24 cellular contexts compared by ENCODE assay signal in genomic region chr10:124544711-124545110, GRCh38.
DNase-seq lines count a peak whose midpoint lies in the region; ATAC-seq and TF ChIP-seq lines count a peak whose summit lies in the region.
"Had no signal": no experiment of that assay in that cellular context is flagged by ENCODE, and none has a peak within 500 bp of the region (broad histone marks: within the 10 kb centered on the region; RNA-seq: fewer than 3 reads in every experiment).

No MANE protein-coding gene starts in this region.

- ATAC-seq in naive B cell (ENCODE audit: low read depth in 2 of 2) (peak; percentile 9 to 11), HG03378 (IDR thresholded peaks at IDR 0.05; ENCODE audit: unreplicated experiment) (no peak)

- H3K27ac ChIP-seq in SU-DHL-6 (ENCODE audit: low read depth, low read length) (peak overlapping the region; percentile 98), prostate gland (no peak overlapping the region)
- H3K27ac ChIP-seq: ascending aorta, neutrophil, SJCRH30 had no signal

- H3F3A ChIP-seq in SU-DHL-6 (ENCODE audit: insufficient read depth): peaks cover 81% of the 10 kb centered on the region

- H3K27ac Mint-ChIP-seq in IgD-negative memory B cell (peak overlapping the region; percentile 80 to 97 (median 88)), naive B cell (peak overlapping the region; percentile 66 to 96 (median 94))
- H3K27ac Mint-ChIP-seq: activated naive CD4-positive, alpha-beta T cell treated with anti-CD3 and anti-CD28 coated beads, Interleukin-2, amount 50 U/mL, for 24 hours; activated T-helper 1 cell treated with anti-CD3 and anti-CD28 coated beads, Interleukin-12 subunit alpha, Interleukin-12 subunit beta, Interleukin-2, Interleukin-4 antibody, amounts not matched to agents 30 ng/mL and 10 ng/mL and 1 ng/mL, durations not matched to agents 14 hours and 24 hours and 36 hours had no signal

- WGBS in prostate gland: 87% methylated on average over 14 of the region's 16 CpGs

- H3K4me3 Mint-ChIP-seq in IgD-negative memory B cell: peak overlapping the region; percentile 81 to 95 (median 90)
- peak overlapping the region; percentile 63 to 89 (median 78) for H3K4me3 Mint-ChIP-seq in naive B cell
- H3K4me3 Mint-ChIP-seq: activated naive CD4-positive, alpha-beta T cell treated with anti-CD3 and anti-CD28 coated beads, Interleukin-2, amount 50 U/mL, for 24 hours; activated T-helper 1 cell treated with anti-CD3 and anti-CD28 coated beads, Interleukin-12 subunit alpha, Interleukin-12 subunit beta, Interleukin-2, Interleukin-4 antibody, amounts not matched to agents 30 ng/mL and 10 ng/mL and 1 ng/mL, durations not matched to agents 14 hours and 24 hours and 36 hours; CD14-positive monocyte had no signal

- CTCF ChIA-PET in GM10248 (lab: Yijun Ruan, JAX): interaction anchor here (1.1 to 3.0 kb wide), 2 partner anchors 155 to 196 kb away, joined by 3 to 10 read pairs; no protein-coding TSS in a partner anchor

- H3K4me1 ChIP-seq in prostate gland (replicated peaks): no peaks in the 10 kb centered on the region
- H3K4me1 ChIP-seq: SJCRH30 had no signal

- peak overlapping the region; percentile 3 for H3K4me3 ChIP-seq in SU-DHL-6 (ENCODE audit: insufficient read depth, low read length, poor library complexity, severe bottlenecking)
- no peak overlapping the region for H3K4me3 ChIP-seq in prostate gland
- H3K4me3 ChIP-seq: ascending aorta, lung, Peyer's patch, SJCRH30 had no signal

- no peaks in the 10 kb centered on the region for H3K9me2 ChIP-seq in SU-DHL-6 (replicated peaks; ENCODE audit: insufficient read depth, low read length)

- peak overlapping the region; percentile 77 for H3K9ac ChIP-seq in SU-DHL-6 (ENCODE audit: low read length)

- H3K36me3 ChIP-seq in SU-DHL-6 (ENCODE audit: low read length): no peaks in the 10 kb centered on the region
- no peaks in the 10 kb centered on the region for H3K36me3 ChIP-seq in prostate gland
- H3K36me3 ChIP-seq: ascending aorta, neutrophil, Peyer's patch, SJCRH30 had no signal

- H3K27me3 Mint-ChIP-seq in IgD-negative memory B cell (no peaks in the 10 kb centered on the region), naive B cell (no peaks in the 10 kb centered on the region)
- H3K27me3 Mint-ChIP-seq: activated naive CD4-positive, alpha-beta T cell treated with anti-CD3 and anti-CD28 coated beads, Interleukin-2, amount 50 U/mL, for 24 hours had no signal

- H3K4me1 Mint-ChIP-seq in IgD-negative memory B cell: peaks cover 35 to 58% (median 37%) of the 10 kb centered on the region in 3 donors
- peaks cover 42 to 96% (median 91%) of the 10 kb centered on the region in 3 donors for H3K4me1 Mint-ChIP-seq in naive B cell

- no peaks in the 10 kb centered on the region for H3K9me3 Mint-ChIP-seq in IgD-negative memory B cell
- H3K9me3 Mint-ChIP-seq in naive B cell: no peaks in the 10 kb centered on the region
- H3K9me3 Mint-ChIP-seq: activated naive CD4-positive, alpha-beta T cell treated with anti-CD3 and anti-CD28 coated beads, Interleukin-2, amount 50 U/mL, for 24 hours; activated T-helper 1 cell treated with anti-CD3 and anti-CD28 coated beads, Interleukin-12 subunit alpha, Interleukin-12 subunit beta, Interleukin-2, Interleukin-4 antibody, amounts not matched to agents 30 ng/mL and 10 ng/mL and 1 ng/mL, durations not matched to agents 14 hours and 24 hours and 36 hours; CD14-positive monocyte had no signal

- H3K27me3 ChIP-seq in SU-DHL-6 (ENCODE audit: low read length) (no peaks in the 10 kb centered on the region), prostate gland (replicated peaks; ENCODE audit: insufficient read depth) (no peaks in the 10 kb centered on the region)
- H3K27me3 ChIP-seq: ascending aorta, Peyer's patch, SJCRH30 had no signal

- TF ChIP-seq POLR2A in prostate gland (IDR thresholded peaks at IDR 0.05): no peak

- no peaks in the 10 kb centered on the region for H3K79me2 ChIP-seq in SU-DHL-6 (ENCODE audit: insufficient read depth, low read length)

- H4K20me1 ChIP-seq in SU-DHL-6 (ENCODE audit: low read depth, low read length): no peaks in the 10 kb centered on the region

- no peak overlapping the region for H2AFZ ChIP-seq in SU-DHL-6 (ENCODE audit: low read depth, low read length, severe bottlenecking)

- peak; percentile 61 for DNase-seq in Ammon's horn (ENCODE audit: low spot score)
- peak; percentile 38 for DNase-seq in naive B cell
- DNase-seq in GM10248 (ENCODE audit: extremely low spot score): no peak
- DNase-seq in prostate gland (ENCODE audit: low spot score): no peak
- no peak for DNase-seq in epidermal melanocyte (ENCODE audit: insufficient read length, low spot score)
- DNase-seq: activated CD4-positive, alpha-beta T cell treated with anti-CD3 and anti-CD28 coated beads, Interleukin-2, amount 50 U/mL, for 1 hour; DMS 273 treated with DMSO at 0.1 percent for 48 hours; glutamatergic neuron; IMR-90; kidney; MM.1S; NCI-H1436 treated with DMSO at 0.1 percent for 48 hours; SJCRH30; stimulated activated CD4-positive, alpha-beta T cell treated with anti-CD3 and anti-CD28 coated beads, Interleukin-2, amount 100 ng/mL, for 24 hours had no signal

- H3K36me3 Mint-ChIP-seq in IgD-negative memory B cell (peaks cover 2% of the 10 kb centered on the region), naive B cell (no peaks in the 10 kb centered on the region)
- H3K36me3 Mint-ChIP-seq: activated naive CD4-positive, alpha-beta T cell treated with anti-CD3 and anti-CD28 coated beads, Interleukin-2, amount 50 U/mL, for 24 hours; CD14-positive monocyte had no signal

- H3K4me2 ChIP-seq in SU-DHL-6 (ENCODE audit: low read depth, low read length, poor library complexity, severe bottlenecking): peak overlapping the region; percentile 73

- intact Hi-C loops in prostate gland (cut with DNase I): no loop called here

- H3K9me3 ChIP-seq in SU-DHL-6 (ENCODE audit: insufficient read depth, low read length): no peaks in the 10 kb centered on the region
- no peaks in the 10 kb centered on the region for H3K9me3 ChIP-seq in prostate gland
- H3K9me3 ChIP-seq: ascending aorta, neutrophil, Peyer's patch, SJCRH30 had no signal

- POLR2A ChIA-PET in GM10248 (lab: Yijun Ruan, JAX): no interaction called here

- TF ChIP-seq CTCF in SU-DHL-6 (IDR thresholded peaks at IDR 0.05; ENCODE audit: insufficient read depth, low read length, poor library complexity, severe bottlenecking) (no peak), GM10248 (IDR thresholded peaks at IDR 0.05; ENCODE audit: control extremely low read depth, extremely low read depth, low read depth, missing control alignments) (no peak), prostate gland (IDR thresholded peaks at IDR 0.05) (no peak)

Comparison
In these comparisons a context has a peak if more than half of its experiments do, and no peak if none do; other contexts are left out.
1. DNase-seq: peak in Ammon's horn (single experiment) and naive B cell (single experiment); none in GM10248 (single experiment), prostate gland (single experiment) and epidermal melanocyte (single experiment).